ENCODE assay signal across 2 cellular contexts in genomic region chr21:41888749-41889376, GRCh38.
TF ChIP-seq lines count a peak whose summit lies in the region.

No MANE protein-coding gene starts in this region.

TF ChIP-seq in endothelial cell of umbilical vein, 7 proteins besides CTCF, POLR2A, EP300 and RAD21 (continued from another document):
- TF ChIP-seq JUN (IDR thresholded peaks at IDR 0.05; ENCODE audit: borderline replicate concordance, insufficient read depth, insufficient read length, low read depth) = no peak
- no peak for TF ChIP-seq POLR2AphosphoS5 (IDR thresholded peaks at IDR 0.05; ENCODE audit: insufficient read depth, low read depth, low read length)
- no peak for TF ChIP-seq FOS (IDR thresholded peaks at IDR 0.05; ENCODE audit: borderline replicate concordance, insufficient read depth, low read length)
- TF ChIP-seq EZH2 (IDR thresholded peaks at IDR 0.05; ENCODE audit: borderline replicate concordance, low read depth, low read length, severe bottlenecking) = no peak

TF ChIP-seq in SK-N-SH, 30 proteins besides CTCF, POLR2A, EP300 and RAD21:
- TF ChIP-seq, protein P1, sequence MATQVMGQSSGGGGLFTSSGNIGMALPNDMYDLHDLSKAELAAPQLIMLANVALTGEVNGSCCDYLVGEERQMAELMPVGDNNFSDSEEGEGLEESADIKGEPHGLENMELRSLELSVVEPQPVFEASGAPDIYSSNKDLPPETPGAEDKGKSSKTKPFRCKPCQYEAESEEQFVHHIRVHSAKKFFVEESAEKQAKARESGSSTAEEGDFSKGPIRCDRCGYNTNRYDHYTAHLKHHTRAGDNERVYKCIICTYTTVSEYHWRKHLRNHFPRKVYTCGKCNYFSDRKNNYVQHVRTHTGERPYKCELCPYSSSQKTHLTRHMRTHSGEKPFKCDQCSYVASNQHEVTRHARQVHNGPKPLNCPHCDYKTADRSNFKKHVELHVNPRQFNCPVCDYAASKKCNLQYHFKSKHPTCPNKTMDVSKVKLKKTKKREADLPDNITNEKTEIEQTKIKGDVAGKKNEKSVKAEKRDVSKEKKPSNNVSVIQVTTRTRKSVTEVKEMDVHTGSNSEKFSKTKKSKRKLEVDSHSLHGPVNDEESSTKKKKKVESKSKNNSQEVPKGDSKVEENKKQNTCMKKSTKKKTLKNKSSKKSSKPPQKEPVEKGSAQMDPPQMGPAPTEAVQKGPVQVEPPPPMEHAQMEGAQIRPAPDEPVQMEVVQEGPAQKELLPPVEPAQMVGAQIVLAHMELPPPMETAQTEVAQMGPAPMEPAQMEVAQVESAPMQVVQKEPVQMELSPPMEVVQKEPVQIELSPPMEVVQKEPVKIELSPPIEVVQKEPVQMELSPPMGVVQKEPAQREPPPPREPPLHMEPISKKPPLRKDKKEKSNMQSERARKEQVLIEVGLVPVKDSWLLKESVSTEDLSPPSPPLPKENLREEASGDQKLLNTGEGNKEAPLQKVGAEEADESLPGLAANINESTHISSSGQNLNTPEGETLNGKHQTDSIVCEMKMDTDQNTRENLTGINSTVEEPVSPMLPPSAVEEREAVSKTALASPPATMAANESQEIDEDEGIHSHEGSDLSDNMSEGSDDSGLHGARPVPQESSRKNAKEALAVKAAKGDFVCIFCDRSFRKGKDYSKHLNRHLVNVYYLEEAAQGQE (IDR thresholded peaks at IDR 0.05; ENCODE audit: low read depth, low read length) = no peak
- no peak for TF ChIP-seq RXRA (IDR thresholded peaks at IDR 0.05; ENCODE audit: borderline replicate concordance, low read depth)
- TF ChIP-seq SMC3 (IDR thresholded peaks at IDR 0.05; ENCODE audit: low read depth, low read length) = no peak
- no peak for TF ChIP-seq TAF1 (IDR thresholded peaks at IDR 0.05; ENCODE audit: borderline replicate concordance, low read depth, low read length)
- no peak for TF ChIP-seq ELF1 (IDR thresholded peaks at IDR 0.05)
- TF ChIP-seq TEAD4 (IDR thresholded peaks at IDR 0.05; ENCODE audit: borderline replicate concordance, insufficient read depth) = no peak
- no peak for TF ChIP-seq CHD2 (IDR thresholded peaks at IDR 0.05; ENCODE audit: low read length, partially characterized antibody)
- TF ChIP-seq, protein P2, sequence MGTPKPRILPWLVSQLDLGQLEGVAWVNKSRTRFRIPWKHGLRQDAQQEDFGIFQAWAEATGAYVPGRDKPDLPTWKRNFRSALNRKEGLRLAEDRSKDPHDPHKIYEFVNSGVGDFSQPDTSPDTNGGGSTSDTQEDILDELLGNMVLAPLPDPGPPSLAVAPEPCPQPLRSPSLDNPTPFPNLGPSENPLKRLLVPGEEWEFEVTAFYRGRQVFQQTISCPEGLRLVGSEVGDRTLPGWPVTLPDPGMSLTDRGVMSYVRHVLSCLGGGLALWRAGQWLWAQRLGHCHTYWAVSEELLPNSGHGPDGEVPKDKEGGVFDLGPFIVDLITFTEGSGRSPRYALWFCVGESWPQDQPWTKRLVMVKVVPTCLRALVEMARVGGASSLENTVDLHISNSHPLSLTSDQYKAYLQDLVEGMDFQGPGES (IDR thresholded peaks at IDR 0.05; ENCODE audit: low read depth, low read length) = no peak
- no peak for TF ChIP-seq YY1 (IDR thresholded peaks at IDR 0.05; ENCODE audit: low read depth)
- no peak for TF ChIP-seq RCOR1 (IDR thresholded peaks at IDR 0.05; ENCODE audit: low read length)
- TF ChIP-seq PBX3 (IDR thresholded peaks at IDR 0.05) = no peak
- TF ChIP-seq, protein P3, sequence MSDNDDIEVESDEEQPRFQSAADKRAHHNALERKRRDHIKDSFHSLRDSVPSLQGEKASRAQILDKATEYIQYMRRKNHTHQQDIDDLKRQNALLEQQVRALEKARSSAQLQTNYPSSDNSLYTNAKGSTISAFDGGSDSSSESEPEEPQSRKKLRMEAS (IDR thresholded peaks at IDR 0.05; ENCODE audit: low read depth) = no peak
- no peak for TF ChIP-seq MXI1 (IDR thresholded peaks at IDR 0.05; ENCODE audit: low read depth, low read length)
- TF ChIP-seq FOXM1 (IDR thresholded peaks at IDR 0.05; ENCODE audit: low read depth) = no peak
